ENCODE assay signal across 8 cellular contexts in the genomic region with DNA sequence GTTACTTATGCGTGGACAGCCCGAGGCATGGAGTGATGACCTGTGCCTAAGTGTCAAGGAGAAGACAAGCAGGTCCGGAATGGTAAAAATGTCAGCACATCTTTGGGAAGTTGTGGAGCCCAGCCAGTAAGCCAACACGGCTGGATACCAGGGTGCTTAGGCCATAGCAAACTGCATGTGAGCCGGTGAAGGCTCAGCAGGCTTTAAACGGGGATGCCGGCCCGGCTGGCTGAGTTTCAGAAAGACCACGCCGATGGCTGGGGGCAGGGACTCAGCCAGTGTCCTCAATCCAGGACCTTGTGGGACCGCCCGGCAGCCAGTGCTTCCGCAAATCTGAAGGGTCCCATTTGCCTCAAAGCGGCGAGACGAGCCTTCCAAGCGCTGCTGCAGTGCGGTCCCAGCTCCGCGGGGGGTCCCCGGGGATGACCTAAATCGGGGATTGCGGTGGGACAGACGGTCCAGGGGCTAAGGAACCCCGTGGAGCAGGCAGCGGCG. TPM values are rescaled to one million over a fixed set of nuclear protein-coding genes. Genes with fewer than 3 reads are reported as not detected.
DNase-seq lines count a peak whose midpoint lies in the region; ATAC-seq and TF ChIP-seq lines count a peak whose summit lies in the region.

No MANE protein-coding gene starts in this region.

- no TSS peak for BruUV-seq in Panc1 (replicated peaks; lab: Mats Ljungman, UMichigan)

- H3K36me3 Mint-ChIP-seq in neural crest cell (ENCODE audit: low read depth), result no peaks in the 10 kb centered on the region

- H3K4me1 ChIP-seq in Panc1 (ENCODE audit: control insufficient read depth, insufficient read depth, low read length) (peaks cover 17% of the 10 kb centered on the region), esophagus muscularis mucosa (peaks cover 22 to 40% (median 34%) of the 10 kb centered on the region in 4 donors)

- TF ChIP-seq POLR2A in esophagus muscularis mucosa (IDR thresholded peaks at IDR 0.05; ENCODE audit: low read depth), result no peak
- no peak for TF ChIP-seq POLR2A in lower leg skin (IDR thresholded peaks at IDR 0.05)

- DNase-seq in AG20443 (ENCODE audit: low spot score) (peak; percentile 29), Panc1 (ENCODE audit: low read depth, low spot score) (no peak), esophagus muscularis mucosa (ENCODE audit: extremely low spot score) (no peak), neural crest cell (ENCODE audit: low read depth, low spot score) (no peak), lower leg skin (ENCODE audit: low spot score in 2 of 2) (no peak)

- H3K4me3 ChIP-seq in Panc1 (ENCODE audit: low read depth in 2 of 2, low read length in 2 of 2) (peak overlapping the region; percentile 62 to 76), esophagus muscularis mucosa (peak overlapping the region; percentile 75 to 87 (median 80)), lower leg skin (ENCODE audit: low read depth, poor library complexity, severe bottlenecking) (no peak overlapping the region)

- ATAC-seq in Panc1, result no peak
- no peak for ATAC-seq in HG03159 (IDR thresholded peaks at IDR 0.05; ENCODE audit: unreplicated experiment)
- no peak for ATAC-seq in GM19328 (IDR thresholded peaks at IDR 0.05; ENCODE audit: unreplicated experiment)
- no peak for ATAC-seq in HG03432 (IDR thresholded peaks at IDR 0.05; ENCODE audit: unreplicated experiment)

- H3K27ac Mint-ChIP-seq in neural crest cell (ENCODE audit: unreplicated experiment), result peak overlapping the region; percentile 97

- no peaks in the 10 kb centered on the region for H3K9me3 Mint-ChIP-seq in neural crest cell

- TF ChIP-seq CTCF in Panc1 (IDR thresholded peaks at IDR 0.05) (no peak), esophagus muscularis mucosa (IDR thresholded peaks at IDR 0.05) (no peak), neural crest cell (conservative IDR thresholded peaks at IDR 0.05) (no peak), lower leg skin (IDR thresholded peaks at IDR 0.05) (no peak)

- peak overlapping the region; percentile 96 for H3K4me3 Mint-ChIP-seq in neural crest cell

- 51% methylated on average over 6 of the region's 27 CpGs for WGBS in esophagus muscularis mucosa
- 39 to 47% methylated on average over 19 to 27 of the region's 27 CpGs for WGBS in lower leg skin, 2 donors

- POLR2A ChIA-PET in Panc1 (lab: Charles Lee), result no interaction called here

- in situ Hi-C loops in Panc1 (cut with HindIII; ENCODE audit: low pct_unique_long_range_greater_than_20kb, low sequenced_read_pairs), result no loop called here

- intact Hi-C loops in Panc1 (cut with micrococcal nuclease; ENCODE audit: unreplicated experiment), result no loop called here
- intact Hi-C loops in esophagus muscularis mucosa (cut with DNase I), result loop anchor here (10.0 kb wide), 1 partner anchor 182 kb away; no protein-coding TSS in a partner anchor
- intact Hi-C loops in lower leg skin (cut with DNase I; ENCODE audit: low total_unique reads), result no loop called here

- no peak for TF ChIP-seq EP300 in esophagus muscularis mucosa (IDR thresholded peaks at IDR 0.05)

- H3K9me3 ChIP-seq in Panc1 (ENCODE audit: control insufficient read depth, insufficient read depth, low read depth, low read length), result no peaks in the 10 kb centered on the region
- H3K9me3 ChIP-seq in esophagus muscularis mucosa, result peaks cover 0 to 7% (median 0%) of the 10 kb centered on the region in 4 donors

- H3K4me1 Mint-ChIP-seq in neural crest cell, result peaks cover 35% of the 10 kb centered on the region

- peak overlapping the region; percentile 83 for H3K27ac ChIP-seq in Panc1 (ENCODE audit: low read length)
- peak overlapping the region; percentile 83 to 90 (median 87) for H3K27ac ChIP-seq in esophagus muscularis mucosa (replicated peaks in 1 of 4)

- CTCF ChIA-PET in Panc1 (lab: Charles Lee), result no interaction called here

- no peaks in the 10 kb centered on the region for H3K27me3 Mint-ChIP-seq in neural crest cell (ENCODE audit: low read depth)

- H3K36me3 ChIP-seq in Panc1 (ENCODE audit: control insufficient read depth, insufficient read depth, low read length) (no peaks in the 10 kb centered on the region; the same call in 1 of the 2 replicates), esophagus muscularis mucosa (no peaks in the 10 kb centered on the region)

- H3K27me3 ChIP-seq in Panc1 (ENCODE audit: control insufficient read depth, insufficient read depth, low read length) (no peaks in the 10 kb centered on the region), esophagus muscularis mucosa (no peaks in the 10 kb centered on the region)

RNA-seq across cellular contexts. Expression of a gene that starts 0.9 kb away (rescaled TPM):
- total RNA-seq in Panc1 (2021; ENCODE audit: unreplicated experiment) (38.9 TPM), esophagus muscularis mucosa (10 to 100 TPM; 37.9 to 62.4 (median 47.2) TPM), neural crest cell (54.7 and 57.7 TPM in 2 replicates), lower leg skin (10 to 100 TPM; 13.7 to 18.5 (median 17.1) TPM)
- polyA plus RNA-seq in Panc1 (2012; ENCODE audit: insufficient read length), result 31.6 TPM
